Comparison of ENCODE assay signal across 8 cellular contexts in the genomic region with DNA sequence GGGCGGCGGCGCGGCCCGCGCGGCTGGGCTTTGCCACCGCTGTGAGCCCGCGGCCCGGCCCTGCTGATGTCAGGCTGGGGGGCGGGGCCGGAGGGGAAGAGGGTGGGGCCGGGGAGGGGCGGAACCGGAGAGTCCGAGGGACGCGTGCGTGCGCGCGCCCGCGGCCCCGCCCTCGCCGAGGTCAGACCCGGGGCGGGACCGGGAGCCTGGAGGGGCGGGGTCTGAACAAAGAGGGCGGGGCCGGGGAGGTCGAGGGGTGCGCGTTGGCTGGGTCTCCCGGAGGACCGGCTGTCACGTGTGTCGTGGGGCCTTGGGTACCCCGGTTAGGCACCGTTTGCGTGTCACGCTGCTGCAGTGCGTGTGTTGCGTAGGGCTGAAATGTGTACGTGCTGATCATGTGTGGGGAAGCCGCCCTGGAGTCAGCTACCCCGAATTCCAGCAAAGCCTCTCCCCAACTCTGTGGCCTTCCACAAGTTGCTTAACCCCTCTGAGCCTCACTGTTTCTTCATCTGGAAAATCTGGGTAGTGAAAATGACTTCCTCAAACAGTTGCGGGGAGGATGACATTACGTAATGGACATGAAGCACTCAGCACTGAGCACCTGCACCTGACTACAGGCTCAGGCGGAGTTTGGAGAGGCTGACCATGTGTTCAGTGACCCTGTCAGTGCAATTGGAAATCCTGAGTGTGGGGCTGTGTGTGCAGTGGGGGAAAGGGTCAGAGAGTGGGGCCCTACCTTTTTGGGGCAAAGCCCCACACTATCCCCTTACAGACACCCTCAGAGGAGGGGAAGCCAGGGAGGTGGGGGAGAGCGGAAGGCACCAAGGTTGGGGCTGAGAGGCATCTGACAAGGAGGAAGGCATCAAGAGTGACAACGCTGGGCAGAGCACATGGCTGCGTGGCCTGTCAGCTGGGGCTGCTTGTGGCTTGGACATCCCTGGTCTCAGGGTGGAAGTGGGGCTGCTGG. TPM values are rescaled to one million over a fixed set of nuclear protein-coding genes. Genes with fewer than 3 reads are reported as not detected.
A peak's percentile ranks its signal among the peaks of the same experiment; 100 is the strongest.
DNase-seq lines count a peak whose midpoint lies in the region; ATAC-seq and TF ChIP-seq lines count a peak whose summit lies in the region.

A gene (minus strand): TSS at position 41 of the 967 bp plus-strand sequence. CDS start 86 bp downstream, outside the sequence.

- no peaks in the 10 kb centered on the region for H3K9me3 ChIP-seq in right lobe of liver

- H3K27me3 Mint-ChIP-seq in activated CD4-positive, alpha-beta memory T cell treated with anti-CD3 and anti-CD28 coated beads for 36 hours: no peaks in the 10 kb centered on the region

- H3K27ac ChIP-seq in dorsolateral prefrontal cortex: peak within 1 kb of the TSS; percentile 75 to 100 (median 98)
- H3K27ac ChIP-seq in right lobe of liver: peak within 1 kb of the TSS; percentile 72 to 86 (median 77)

- H3K4me1 Mint-ChIP-seq in activated CD4-positive, alpha-beta memory T cell treated with anti-CD3 and anti-CD28 coated beads for 36 hours (ENCODE audit: low read depth): peaks cover 69% of the 10 kb centered on the region

- 30% methylated on average over 14 of the region's 56 CpGs for WGBS in right lobe of liver (ENCODE audit: insufficient coverage, low coverage, low lambda C conversion rate, missing lambda C conversion rate)

- H3K36me3 Mint-ChIP-seq in activated CD4-positive, alpha-beta memory T cell treated with anti-CD3 and anti-CD28 coated beads for 36 hours: no peaks in the 10 kb centered on the region

- H3K27me3 ChIP-seq in dorsolateral prefrontal cortex: no peaks in the 10 kb centered on the region
- H3K27me3 ChIP-seq in right lobe of liver: no peaks in the 10 kb centered on the region

- H3K4me1 ChIP-seq in right lobe of liver: peaks cover 0 to 30% (median 7%) of the 10 kb centered on the region in 4 donors

- TF ChIP-seq CTCF in dorsolateral prefrontal cortex (IDR thresholded peaks at IDR 0.05 in 54 of 56, conservative IDR thresholded peaks at IDR 0.05 in 2 of 56; ENCODE audit: low read depth in 1 of 56, partially characterized antibody in 56 of 56): peak in 2 of 56 donors; percentile 9 to 11
- TF ChIP-seq CTCF in right lobe of liver (IDR thresholded peaks at IDR 0.05): no peak

- CTCF ChIA-PET in activated CD4-positive, alpha-beta memory T cell treated with anti-CD3 and anti-CD28 coated beads for 36 hours (lab: Charles Lee): interaction anchor here (1.1 to 3.0 kb wide), 3 partner anchors 18 to 28 kb away, joined by 4 to 47 read pairs (median 5); no protein-coding TSS in a partner anchor

- TF ChIP-seq POLR2A in right lobe of liver (IDR thresholded peaks at IDR 0.05): no peak

- peak; percentile 81 for ATAC-seq in GM19324 (IDR thresholded peaks at IDR 0.05; ENCODE audit: low FRiP score, unreplicated experiment)
- ATAC-seq in HG03460 (IDR thresholded peaks at IDR 0.05; ENCODE audit: unreplicated experiment): peak; percentile 56
- ATAC-seq in right lobe of liver: peak; percentile 80 to 91 (median 89)

- H3K4me3 Mint-ChIP-seq in activated CD4-positive, alpha-beta memory T cell treated with anti-CD3 and anti-CD28 coated beads for 36 hours: peak within 1 kb of the TSS; percentile 77

- H3K9me3 Mint-ChIP-seq in activated CD4-positive, alpha-beta memory T cell treated with anti-CD3 and anti-CD28 coated beads for 36 hours: no peaks in the 10 kb centered on the region

- H3K4me3 ChIP-seq in dorsolateral prefrontal cortex (peak within 1 kb of the TSS; percentile 59 to 98 (median 89)), right lobe of liver (peak within 1 kb of the TSS; percentile 65 to 86 (median 70))

- peak within 1 kb of the TSS; percentile 85 for H3K27ac Mint-ChIP-seq in activated CD4-positive, alpha-beta memory T cell treated with anti-CD3 and anti-CD28 coated beads for 36 hours

- no peaks in the 10 kb centered on the region for H3K36me3 ChIP-seq in right lobe of liver

- POLR2A ChIA-PET in activated CD4-positive, alpha-beta memory T cell treated with anti-CD3 and anti-CD28 coated beads for 36 hours (lab: Charles Lee): interaction anchor here (0.8 to 2.2 kb wide), 5 partner anchors 9 to 1044 kb away, joined by 3 to 6 read pairs (median 3); no protein-coding TSS in a partner anchor

- DNase-seq in AG20443 (ENCODE audit: low spot score): peak; percentile 99
- peak; percentile 36 for DNase-seq in NCI-H82 treated with DMSO at 0.1 percent for 48 hours (lab: John Stamatoyannopoulos, UW; ENCODE audit: unreplicated experiment)
- peak; percentile 93 for DNase-seq in activated CD4-positive, alpha-beta memory T cell treated with anti-CD3 and anti-CD28 coated beads for 36 hours
- DNase-seq in dorsolateral prefrontal cortex: peak; percentile 87 to 95 (median 90)
- DNase-seq in right lobe of liver: peak; percentile 93 to 94 (median 94)
- peak; percentile 89 for DNase-seq in stimulated activated CD4-positive, alpha-beta T cell treated with anti-CD3 and anti-CD28 coated beads, Interleukin-4, amount 100 ng/mL, for 24 hours

- intact Hi-C loops in activated CD4-positive, alpha-beta memory T cell treated with anti-CD3 and anti-CD28 coated beads for 36 hours (cut with micrococcal nuclease): loop anchor here (1.0 kb wide), 2 partner anchors 12 to 23 kb away; no protein-coding TSS in a partner anchor
- intact Hi-C loops in dorsolateral prefrontal cortex (cut with DNase I): loop anchor here in 1 of 2 donors (2.0 kb wide), 1 partner anchor 17 kb away; no protein-coding TSS in a partner anchor
- intact Hi-C loops in right lobe of liver (cut with DNase I): no loop called here

RNA-seq across cellular contexts. Expression of the gene that starts here (rescaled TPM):
- total RNA-seq in activated CD4-positive, alpha-beta memory T cell treated with anti-CD3 and anti-CD28 coated beads for 36 hours: 10 to 100 TPM; 65.4 TPM
- 100 to 1,000 TPM in 109 of 120 experiments, 10 to 100 TPM in 11; 72.2 to 415 (median 142) TPM for total RNA-seq in dorsolateral prefrontal cortex
- total RNA-seq in right lobe of liver: 10 to 100 TPM in 1 of 6 experiments, 1 to 10 TPM in 5; 4.3 to 19.8 (median 5.7) TPM

Comparison
In these comparisons a context has a peak if more than half of its experiments do, and no peak if none do; other contexts are left out.
1. Peak in every context shown above with its lines: DNase-seq, ATAC-seq, H3K4me3 ChIP-seq and H3K27ac ChIP-seq.
2. DNase-seq: peak in every context shown above with its lines; median percentile 99 in AG20443; 94 in right lobe of liver; 93 in activated CD4-positive, alpha-beta memory T cell treated with anti-CD3 and anti-CD28 coated beads for 36 hours; 90 in dorsolateral prefrontal cortex; 89 in stimulated activated CD4-positive, alpha-beta T cell treated with anti-CD3 and anti-CD28 coated beads, Interleukin-4, amount 100 ng/mL, for 24 hours; 36 in NCI-H82 treated with DMSO at 0.1 percent for 48 hours.